9 cellular contexts compared by ENCODE assay signal in the genomic region with DNA sequence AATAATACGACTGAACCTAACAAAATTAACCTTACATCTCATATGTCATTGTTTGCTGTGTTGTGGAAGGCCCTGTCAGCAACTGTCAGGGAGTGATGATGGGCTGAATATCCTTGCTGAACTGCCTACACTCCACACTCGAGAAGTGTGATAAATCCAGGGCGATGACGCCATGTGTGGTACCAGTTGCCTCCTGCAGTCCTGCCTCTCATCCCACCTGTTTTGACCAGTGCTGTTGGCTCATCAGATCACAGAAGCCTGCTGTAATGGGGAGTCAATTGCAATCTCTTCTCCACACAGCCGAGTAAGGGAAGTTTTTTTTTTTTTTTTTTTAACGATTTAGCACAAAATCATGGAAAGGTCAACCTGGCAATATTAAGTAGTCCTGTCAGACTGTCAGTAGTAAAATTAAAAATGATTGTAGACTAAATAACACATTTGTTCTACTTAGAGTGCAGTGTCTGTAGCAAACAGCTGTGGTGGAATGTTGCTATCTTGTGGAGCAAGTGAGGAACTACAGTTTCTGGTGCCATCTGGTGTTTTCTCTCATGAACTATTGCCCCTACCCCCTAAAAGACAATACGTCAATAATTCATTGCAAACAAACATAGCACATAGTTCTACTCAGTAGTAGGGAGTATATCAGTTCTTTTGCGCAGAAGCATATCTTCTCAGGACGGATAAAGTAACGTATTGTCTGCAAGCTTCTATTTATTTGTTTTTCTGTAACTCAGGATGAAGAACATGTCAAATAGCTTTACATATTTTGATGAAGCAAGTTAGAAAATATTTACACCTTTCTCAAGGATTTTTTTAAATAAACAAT.
DNase-seq lines count a peak whose midpoint lies in the region; ATAC-seq and TF ChIP-seq lines count a peak whose summit lies in the region.
"Had no signal": no experiment of that assay in that cellular context is flagged by ENCODE, and none has a peak within 500 bp of the region (broad histone marks: within the 10 kb centered on the region; RNA-seq: fewer than 3 reads in every experiment).

No MANE protein-coding gene starts in this region.

- H3K27me3 Mint-ChIP-seq in WTC11 (ENCODE audit: low read depth) = no peaks in the 10 kb centered on the region
- H3K27me3 Mint-ChIP-seq in mesothelial cell of epicardium (ENCODE audit: low read depth) = peaks cover 13% of the 10 kb centered on the region
- H3K27me3 Mint-ChIP-seq in activated CD8-positive, alpha-beta memory T cell treated with anti-CD3 and anti-CD28 coated beads, Interleukin-2, amount 10 ng/mL, durations not matched to agents 7 days and 5 days = no peaks in the 10 kb centered on the region
- H3K27me3 Mint-ChIP-seq in natural killer cell treated with Interleukin-12 subunit alpha and Interleukin-12 subunit beta and Interleukin-15 and Interleukin-18, amount 100 ng/mL, for 72 hours = no peaks in the 10 kb centered on the region

- peak; percentile 28 for DNase-seq in DMS114 treated with DMSO at 0.1 percent for 48 hours (lab: John Stamatoyannopoulos, UW; ENCODE audit: unreplicated experiment)
- peak; percentile 73 for DNase-seq in Kasumi-1 (lab: John Stamatoyannopoulos, UW)
- DNase-seq in WTC11 (ENCODE audit: low spot score) = no peak
- DNase-seq in mesothelial cell of epicardium (ENCODE audit: low spot score in 2 of 2, unreplicated experiment in 2 of 2) = no peak
- DNase-seq in NCI-H187 (lab: John Stamatoyannopoulos, UW) = no peak
- no peak for DNase-seq in activated CD8-positive, alpha-beta memory T cell treated with anti-CD3 and anti-CD28 coated beads, Interleukin-2, amount 10 ng/mL, durations not matched to agents 7 days and 5 days
- DNase-seq in omental fat pad (ENCODE audit: low spot score) = no peak
- no peak for DNase-seq in natural killer cell treated with Interleukin-12 subunit alpha and Interleukin-12 subunit beta and Interleukin-15 and Interleukin-18, amount 100 ng/mL, for 72 hours (ENCODE audit: low spot score)
- DNase-seq: amniotic stem cell had no signal

- no peak overlapping the region for H3K4me3 Mint-ChIP-seq in WTC11
- H3K4me3 Mint-ChIP-seq in mesothelial cell of epicardium = no peak overlapping the region
- H3K4me3 Mint-ChIP-seq in activated CD8-positive, alpha-beta memory T cell treated with anti-CD3 and anti-CD28 coated beads, Interleukin-2, amount 10 ng/mL, durations not matched to agents 7 days and 5 days = no peak overlapping the region
- no peak overlapping the region for H3K4me3 Mint-ChIP-seq in natural killer cell treated with Interleukin-12 subunit alpha and Interleukin-12 subunit beta and Interleukin-15 and Interleukin-18, amount 100 ng/mL, for 72 hours

- no peaks in the 10 kb centered on the region for H3K36me3 Mint-ChIP-seq in WTC11
- H3K36me3 Mint-ChIP-seq in mesothelial cell of epicardium = no peaks in the 10 kb centered on the region
- H3K36me3 Mint-ChIP-seq in activated CD8-positive, alpha-beta memory T cell treated with anti-CD3 and anti-CD28 coated beads, Interleukin-2, amount 10 ng/mL, durations not matched to agents 7 days and 5 days = no peaks in the 10 kb centered on the region
- no peaks in the 10 kb centered on the region for H3K36me3 Mint-ChIP-seq in natural killer cell treated with Interleukin-12 subunit alpha and Interleukin-12 subunit beta and Interleukin-15 and Interleukin-18, amount 100 ng/mL, for 72 hours

- H3K9me3 Mint-ChIP-seq in WTC11 (no peaks in the 10 kb centered on the region), mesothelial cell of epicardium (no peaks in the 10 kb centered on the region)
- no peaks in the 10 kb centered on the region for H3K9me3 Mint-ChIP-seq in activated CD8-positive, alpha-beta memory T cell treated with anti-CD3 and anti-CD28 coated beads, Interleukin-2, amount 10 ng/mL, durations not matched to agents 7 days and 5 days (ENCODE audit: low read depth)
- peaks cover 13% of the 10 kb centered on the region for H3K9me3 Mint-ChIP-seq in natural killer cell treated with Interleukin-12 subunit alpha and Interleukin-12 subunit beta and Interleukin-15 and Interleukin-18, amount 100 ng/mL, for 72 hours

- CTCF ChIA-PET in WTC11 (lab: Charles Lee) = interaction anchor here (0.7 to 2.7 kb wide), 6 partner anchors 190 to 819 kb away, joined by 3 to 20 read pairs (median 4); a partner anchor contains a TSS
- CTCF ChIA-PET in activated CD8-positive, alpha-beta memory T cell treated with anti-CD3 and anti-CD28 coated beads, Interleukin-2, amount 10 ng/mL, durations not matched to agents 7 days and 5 days (lab: Charles Lee) = no interaction called here

- ATAC-seq in WTC11 = peak; percentile 88
- ATAC-seq in activated CD8-positive, alpha-beta memory T cell treated with anti-CD3 and anti-CD28 coated beads, Interleukin-2, amount 10 ng/mL, durations not matched to agents 7 days and 5 days = no peak
- no peak for ATAC-seq in omental fat pad (ENCODE audit: low FRiP score)
- ATAC-seq in natural killer cell treated with Interleukin-12 subunit alpha and Interleukin-12 subunit beta and Interleukin-15 and Interleukin-18, amount 100 ng/mL, for 72 hours = no peak

- H3K4me1 Mint-ChIP-seq in WTC11 = peaks cover 42% of the 10 kb centered on the region
- H3K4me1 Mint-ChIP-seq in mesothelial cell of epicardium = peaks cover 12% of the 10 kb centered on the region
- no peaks in the 10 kb centered on the region for H3K4me1 Mint-ChIP-seq in activated CD8-positive, alpha-beta memory T cell treated with anti-CD3 and anti-CD28 coated beads, Interleukin-2, amount 10 ng/mL, durations not matched to agents 7 days and 5 days
- no peaks in the 10 kb centered on the region for H3K4me1 Mint-ChIP-seq in natural killer cell treated with Interleukin-12 subunit alpha and Interleukin-12 subunit beta and Interleukin-15 and Interleukin-18, amount 100 ng/mL, for 72 hours (ENCODE audit: low read depth in 2 of 2)

- POLR2A ChIA-PET in WTC11 (lab: Charles Lee) = no interaction called here

- H3K27ac Mint-ChIP-seq in WTC11 (no peak overlapping the region), mesothelial cell of epicardium (no peak overlapping the region)
- H3K27ac Mint-ChIP-seq in activated CD8-positive, alpha-beta memory T cell treated with anti-CD3 and anti-CD28 coated beads, Interleukin-2, amount 10 ng/mL, durations not matched to agents 7 days and 5 days = no peak overlapping the region
- no peak overlapping the region for H3K27ac Mint-ChIP-seq in natural killer cell treated with Interleukin-12 subunit alpha and Interleukin-12 subunit beta and Interleukin-15 and Interleukin-18, amount 100 ng/mL, for 72 hours

- TF ChIP-seq CTCF in WTC11 (IDR thresholded peaks at IDR 0.05) (peak; percentile 51), mesothelial cell of epicardium (IDR thresholded peaks at IDR 0.05; ENCODE audit: unreplicated experiment) (peak; percentile 41), omental fat pad (IDR thresholded peaks at IDR 0.05) (no peak)

TF ChIP-seq in WTC11, 78 proteins besides CTCF, POLR2A, EP300 and RAD21 (continues in another document):
- TF ChIP-seq SMAD3 (CRISPR knock-in tag; IDR thresholded peaks at IDR 0.05; ENCODE audit: borderline replicate concordance) = no peak
- no peak for TF ChIP-seq ZNF121 (CRISPR knock-in tag; IDR thresholded peaks at IDR 0.05)
- no peak for TF ChIP-seq GABPB1 (CRISPR knock-in tag; IDR thresholded peaks at IDR 0.05)
- TF ChIP-seq, protein P1, sequence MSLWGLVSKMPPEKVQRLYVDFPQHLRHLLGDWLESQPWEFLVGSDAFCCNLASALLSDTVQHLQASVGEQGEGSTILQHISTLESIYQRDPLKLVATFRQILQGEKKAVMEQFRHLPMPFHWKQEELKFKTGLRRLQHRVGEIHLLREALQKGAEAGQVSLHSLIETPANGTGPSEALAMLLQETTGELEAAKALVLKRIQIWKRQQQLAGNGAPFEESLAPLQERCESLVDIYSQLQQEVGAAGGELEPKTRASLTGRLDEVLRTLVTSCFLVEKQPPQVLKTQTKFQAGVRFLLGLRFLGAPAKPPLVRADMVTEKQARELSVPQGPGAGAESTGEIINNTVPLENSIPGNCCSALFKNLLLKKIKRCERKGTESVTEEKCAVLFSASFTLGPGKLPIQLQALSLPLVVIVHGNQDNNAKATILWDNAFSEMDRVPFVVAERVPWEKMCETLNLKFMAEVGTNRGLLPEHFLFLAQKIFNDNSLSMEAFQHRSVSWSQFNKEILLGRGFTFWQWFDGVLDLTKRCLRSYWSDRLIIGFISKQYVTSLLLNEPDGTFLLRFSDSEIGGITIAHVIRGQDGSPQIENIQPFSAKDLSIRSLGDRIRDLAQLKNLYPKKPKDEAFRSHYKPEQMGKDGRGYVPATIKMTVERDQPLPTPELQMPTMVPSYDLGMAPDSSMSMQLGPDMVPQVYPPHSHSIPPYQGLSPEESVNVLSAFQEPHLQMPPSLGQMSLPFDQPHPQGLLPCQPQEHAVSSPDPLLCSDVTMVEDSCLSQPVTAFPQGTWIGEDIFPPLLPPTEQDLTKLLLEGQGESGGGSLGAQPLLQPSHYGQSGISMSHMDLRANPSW (CRISPR knock-in tag; conservative IDR thresholded peaks at IDR 0.05; ENCODE audit: low read depth) = no peak
- TF ChIP-seq MXD4 (CRISPR knock-in tag; IDR thresholded peaks at IDR 0.05; ENCODE audit: borderline replicate concordance) = no peak
- TF ChIP-seq CREM (CRISPR knock-in tag; IDR thresholded peaks at IDR 0.05) = no peak
- TF ChIP-seq, protein P2, sequence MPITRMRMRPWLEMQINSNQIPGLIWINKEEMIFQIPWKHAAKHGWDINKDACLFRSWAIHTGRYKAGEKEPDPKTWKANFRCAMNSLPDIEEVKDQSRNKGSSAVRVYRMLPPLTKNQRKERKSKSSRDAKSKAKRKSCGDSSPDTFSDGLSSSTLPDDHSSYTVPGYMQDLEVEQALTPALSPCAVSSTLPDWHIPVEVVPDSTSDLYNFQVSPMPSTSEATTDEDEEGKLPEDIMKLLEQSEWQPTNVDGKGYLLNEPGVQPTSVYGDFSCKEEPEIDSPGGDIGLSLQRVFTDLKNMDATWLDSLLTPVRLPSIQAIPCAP (CRISPR knock-in tag; IDR thresholded peaks at IDR 0.05) = no peak

Comparison
In these comparisons a context has a peak if more than half of its experiments do, and no peak if none do; other contexts are left out.
1. DNase-seq: peak in DMS114 treated with DMSO at 0.1 percent for 48 hours (single experiment) and Kasumi-1 (2 of 2); none in WTC11 (single experiment), mesothelial cell of epicardium (0 of 2), NCI-H187 (0 of 2), activated CD8-positive, alpha-beta memory T cell treated with anti-CD3 and anti-CD28 coated beads, Interleukin-2, amount 10 ng/mL, durations not matched to agents 7 days and 5 days (single experiment), omental fat pad (single experiment) and natural killer cell treated with Interleukin-12 subunit alpha and Interleukin-12 subunit beta and Interleukin-15 and Interleukin-18, amount 100 ng/mL, for 72 hours (single experiment).
2. CTCF ChIP-seq: peak in WTC11 (single experiment) and mesothelial cell of epicardium (single experiment); none in omental fat pad (0 of 3).